ENCODE assay signal across 35 cellular contexts in the genomic region with DNA sequence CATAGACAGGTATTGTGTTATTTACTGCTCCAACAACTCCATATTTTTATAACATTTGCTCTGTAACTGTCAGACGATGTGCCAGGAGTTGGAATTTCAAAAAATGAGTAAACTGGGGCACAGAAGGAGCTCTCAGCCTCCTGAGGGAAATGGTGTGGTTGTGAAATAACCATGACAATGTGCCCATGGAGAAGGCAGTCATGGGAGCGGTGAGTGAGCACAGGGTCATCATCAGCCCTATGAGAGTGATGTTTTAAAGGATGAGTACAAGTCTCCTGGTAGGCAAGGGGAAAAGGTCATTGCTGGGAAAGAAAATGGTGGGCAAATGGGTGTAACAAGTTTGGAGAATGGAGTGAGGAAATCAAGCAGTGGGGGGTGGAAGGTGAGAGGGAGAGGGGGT.
"Had no signal": no experiment of that assay in that cellular context is flagged by ENCODE, and none has a peak within 500 bp of the region (broad histone marks: within the 10 kb centered on the region; RNA-seq: fewer than 3 reads in every experiment).

No MANE protein-coding gene starts in this region.

- H3K9me3 ChIP-seq: gastrocnemius medialis had no signal

- DNase-seq: activated CD4-positive, alpha-beta memory T cell treated with anti-CD3 and anti-CD28 coated beads for 36 hours; activated CD4-positive, alpha-beta T cell treated with anti-CD3 and anti-CD28 coated beads for 36 hours; activated CD4-positive, alpha-beta T cell treated with anti-CD3 and anti-CD28 coated beads, Interleukin-2, amount 10 ng/mL, durations not matched to agents 24 days and 14 days; activated CD4-positive, CD25-positive, alpha-beta regulatory T cell; activated CD4-positive, CD25-positive, alpha-beta regulatory T cell treated with anti-CD3 and anti-CD28 coated beads, Interleukin-2, amount 50 U/mL, for 72 hours; activated CD8-positive, alpha-beta memory T cell treated with anti-CD3 and anti-CD28 coated beads, Interleukin-2, amount 10 ng/mL, durations not matched to agents 7 days and 5 days; activated CD8-positive, alpha-beta memory T cell treated with anti-CD3 and anti-CD28 coated beads, Interleukin-2, amount 50 U/mL, for 4 hours; activated CD8-positive, alpha-beta T cell treated with anti-CD3 and anti-CD28 coated beads, Interleukin-2, amount 10 ng/mL, durations not matched to agents 7 days and 5 days; activated gamma-delta T cell; activated naive CD4-positive, alpha-beta T cell; activated naive CD4-positive, alpha-beta T cell treated with anti-CD3 and anti-CD28 coated beads, Interleukin-2, amount 10 ng/mL, durations not matched to agents 7 days and 5 days; activated naive CD8-positive, alpha-beta T cell treated with anti-CD3 and anti-CD28 coated beads, Interleukin-2, amount 10 ng/mL, durations not matched to agents 7 days and 5 days; activated T-cell treated with anti-CD3 and anti-CD28 coated beads, Interleukin-2, amount 50 U/mL, for 24 hours; activated T-cell treated with anti-CD3 and anti-CD28 coated beads, Interleukin-2, amount 50 U/mL, for 72 hours; amniotic stem cell; anterior cingulate cortex; brain microvascular endothelial cell; cortex of kidney; dermis blood vessel endothelial cell; effector CD4-positive, alpha-beta T cell; effector memory CD8-positive, alpha-beta T cell; erythroblast; gastrocnemius medialis; glutamatergic neuron; heart left ventricle; T-helper 1 cell; T-helper 17 cell; T1000 had no signal

- H3K4me1 Mint-ChIP-seq: activated CD4-positive, alpha-beta T cell treated with anti-CD3 and anti-CD28 coated beads for 36 hours; activated CD4-positive, alpha-beta T cell treated with anti-CD3 and anti-CD28 coated beads, Interleukin-2, amount 10 ng/mL, durations not matched to agents 24 days and 14 days; activated CD8-positive, alpha-beta memory T cell treated with anti-CD3 and anti-CD28 coated beads, Interleukin-2, amount 10 ng/mL, durations not matched to agents 7 days and 5 days; activated naive CD4-positive, alpha-beta T cell treated with anti-CD3 and anti-CD28 coated beads, Interleukin-2, amount 10 ng/mL, durations not matched to agents 7 days and 5 days; activated naive CD8-positive, alpha-beta T cell treated with anti-CD3 and anti-CD28 coated beads, Interleukin-2, amount 10 ng/mL, durations not matched to agents 7 days and 5 days; central memory CD8-positive, alpha-beta T cell; T-helper 17 cell had no signal

- H3K27ac Mint-ChIP-seq: activated CD4-positive, alpha-beta memory T cell treated with anti-CD3 and anti-CD28 coated beads for 36 hours; activated CD4-positive, alpha-beta T cell treated with anti-CD3 and anti-CD28 coated beads for 36 hours; activated CD4-positive, alpha-beta T cell treated with anti-CD3 and anti-CD28 coated beads, Interleukin-2, amount 10 ng/mL, durations not matched to agents 24 days and 14 days; activated CD8-positive, alpha-beta memory T cell treated with anti-CD3 and anti-CD28 coated beads, Interleukin-2, amount 10 ng/mL, durations not matched to agents 7 days and 5 days; activated CD8-positive, alpha-beta T cell treated with anti-CD3 and anti-CD28 coated beads, Interleukin-2, amount 10 ng/mL, durations not matched to agents 7 days and 5 days; activated naive CD4-positive, alpha-beta T cell treated with anti-CD3 and anti-CD28 coated beads, Interleukin-2, amount 10 ng/mL, durations not matched to agents 7 days and 5 days; activated naive CD4-positive, alpha-beta T cell treated with anti-CD3 and anti-CD28 coated beads, Interleukin-2, amount 50 U/mL, for 72 hours; activated naive CD8-positive, alpha-beta T cell treated with anti-CD3 and anti-CD28 coated beads, Interleukin-2, amount 10 ng/mL, durations not matched to agents 7 days and 5 days; activated T-cell treated with anti-CD3 and anti-CD28 coated beads, Interleukin-2, amount 50 U/mL, for 24 hours; activated T-cell treated with anti-CD3 and anti-CD28 coated beads, Interleukin-2, amount 50 U/mL, for 72 hours; effector memory CD8-positive, alpha-beta T cell; T-helper 17 cell; T-helper 2 cell treated with Interferon-gamma antibody and Interleukin-4, amounts not matched to agents 5 μg/mL and 100 μg/mL, for 36 hours had no signal

- H3K27me3 Mint-ChIP-seq: activated CD4-positive, alpha-beta memory T cell treated with anti-CD3 and anti-CD28 coated beads for 36 hours; activated CD4-positive, alpha-beta T cell treated with anti-CD3 and anti-CD28 coated beads for 36 hours; activated T-cell treated with anti-CD3 and anti-CD28 coated beads, Interleukin-2, amount 50 U/mL, for 24 hours; central memory CD8-positive, alpha-beta T cell; T-helper 17 cell had no signal

- H3K4me1 ChIP-seq: esophagus muscularis mucosa, gastrocnemius medialis, heart left ventricle had no signal

- H3K27ac ChIP-seq: brain microvascular endothelial cell, esophagus muscularis mucosa, gastrocnemius medialis, heart left ventricle had no signal

- H3K36me3 Mint-ChIP-seq: activated CD4-positive, alpha-beta memory T cell treated with anti-CD3 and anti-CD28 coated beads for 36 hours; activated CD8-positive, alpha-beta memory T cell treated with anti-CD3 and anti-CD28 coated beads, Interleukin-2, amount 10 ng/mL, durations not matched to agents 7 days and 5 days; activated naive CD4-positive, alpha-beta T cell treated with anti-CD3 and anti-CD28 coated beads, Interleukin-2, amount 10 ng/mL, durations not matched to agents 7 days and 5 days; activated naive CD4-positive, alpha-beta T cell treated with anti-CD3 and anti-CD28 coated beads, Interleukin-2, amount 50 U/mL, for 72 hours; activated naive CD8-positive, alpha-beta T cell treated with anti-CD3 and anti-CD28 coated beads, Interleukin-2, amount 10 ng/mL, durations not matched to agents 7 days and 5 days had no signal

- H3K27me3 ChIP-seq: brain microvascular endothelial cell, esophagus muscularis mucosa had no signal

- H3K36me3 ChIP-seq: brain microvascular endothelial cell, esophagus muscularis mucosa, gastrocnemius medialis, heart left ventricle had no signal

- H3K9me3 Mint-ChIP-seq: effector memory CD8-positive, alpha-beta T cell had no signal

- H3K4me3 ChIP-seq: esophagus muscularis mucosa, gastrocnemius medialis, heart left ventricle had no signal

- H3K4me3 Mint-ChIP-seq: activated CD4-positive, alpha-beta memory T cell treated with anti-CD3 and anti-CD28 coated beads for 36 hours; activated CD4-positive, alpha-beta T cell treated with anti-CD3 and anti-CD28 coated beads for 36 hours; activated CD4-positive, alpha-beta T cell treated with anti-CD3 and anti-CD28 coated beads, Interleukin-2, amount 10 ng/mL, durations not matched to agents 24 days and 14 days; activated CD8-positive, alpha-beta memory T cell treated with anti-CD3 and anti-CD28 coated beads, Interleukin-2, amount 10 ng/mL, durations not matched to agents 7 days and 5 days; activated CD8-positive, alpha-beta T cell treated with anti-CD3 and anti-CD28 coated beads, Interleukin-2, amount 10 ng/mL, durations not matched to agents 7 days and 5 days; activated naive CD4-positive, alpha-beta T cell treated with anti-CD3 and anti-CD28 coated beads, Interleukin-2, amount 10 ng/mL, durations not matched to agents 7 days and 5 days; activated naive CD8-positive, alpha-beta T cell treated with anti-CD3 and anti-CD28 coated beads, Interleukin-2, amount 10 ng/mL, durations not matched to agents 7 days and 5 days; activated T-cell treated with anti-CD3 and anti-CD28 coated beads, Interleukin-2, amount 50 U/mL, for 24 hours; activated T-cell treated with anti-CD3 and anti-CD28 coated beads, Interleukin-2, amount 50 U/mL, for 72 hours; central memory CD8-positive, alpha-beta T cell; effector memory CD8-positive, alpha-beta T cell; T-helper 17 cell; T-helper 2 cell treated with Interferon-gamma antibody and Interleukin-4, amounts not matched to agents 5 μg/mL and 100 μg/mL, for 36 hours had no signal

- FAIRE-seq: astrocyte, bronchial epithelial cell, colon had no signal
